In the genomic region with DNA sequence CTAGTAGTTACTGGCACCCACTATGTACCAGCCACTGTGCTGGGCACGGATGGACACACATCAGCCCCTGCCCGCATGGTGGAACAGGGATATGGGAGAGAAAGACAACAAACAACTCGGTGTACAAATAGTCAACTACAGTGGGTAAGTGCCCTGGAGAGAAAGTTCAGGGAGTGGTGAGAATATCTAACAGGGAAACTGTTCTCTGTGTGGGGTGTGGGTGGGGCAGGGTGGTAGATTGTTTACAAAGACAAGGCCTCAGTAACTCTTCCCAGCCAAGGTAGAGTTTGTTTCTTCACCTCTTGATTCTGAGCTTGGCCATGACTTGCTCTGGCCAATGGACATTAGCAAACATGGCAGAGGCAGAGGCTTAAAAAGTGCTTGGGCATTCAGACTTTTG, we compare ENCODE assay signal across 15 cellular contexts. TPM values are rescaled to one million over a fixed set of nuclear protein-coding genes. Genes with fewer than 3 reads are reported as not detected.
DNase-seq lines count a peak whose midpoint lies in the region; ATAC-seq and TF ChIP-seq lines count a peak whose summit lies in the region.
"Had no signal": no experiment of that assay in that cellular context is flagged by ENCODE, and none has a peak within 500 bp of the region (broad histone marks: within the 10 kb centered on the region; RNA-seq: fewer than 3 reads in every experiment).

No MANE protein-coding gene starts in this region.

- peak overlapping the region; percentile 2 for H3K27ac Mint-ChIP-seq in stimulated activated naive CD8-positive, alpha-beta T cell treated with anti-CD3 and anti-CD28 coated beads, Interleukin-15, Interleukin-2, amounts not matched to agents 100 ng/mL and 50 ng/mL, for 24 hours
- H3K27ac Mint-ChIP-seq in stimulated activated naive CD8-positive, alpha-beta T cell treated with anti-CD3 and anti-CD28 coated beads, Interleukin-15, amount 100 ng/mL, for 72 hours: no peak overlapping the region
- H3K27ac Mint-ChIP-seq in memory B cell: peak overlapping the region; percentile 26
- no peak overlapping the region for H3K27ac Mint-ChIP-seq in WTC11
- H3K27ac Mint-ChIP-seq: CD4-positive, alpha-beta memory T cell; H9 had no signal

- POLR2A ChIA-PET in WTC11 (lab: Charles Lee): no interaction called here

- H3K9me3 Mint-ChIP-seq in stimulated activated naive CD8-positive, alpha-beta T cell treated with anti-CD3 and anti-CD28 coated beads, Interleukin-15, Interleukin-2, amounts not matched to agents 100 ng/mL and 50 ng/mL, for 24 hours: no peaks in the 10 kb centered on the region
- H3K9me3 Mint-ChIP-seq in stimulated activated naive CD8-positive, alpha-beta T cell treated with anti-CD3 and anti-CD28 coated beads, Interleukin-15, amount 100 ng/mL, for 72 hours: peaks cover 0 to 7% of the 10 kb centered on the region in 2 donors
- H3K9me3 Mint-ChIP-seq in memory B cell: peaks cover 1% of the 10 kb centered on the region
- peaks cover 8% of the 10 kb centered on the region; the same call in 1 of the 2 replicates for H3K9me3 Mint-ChIP-seq in WTC11

- H3K36me3 Mint-ChIP-seq in stimulated activated naive CD8-positive, alpha-beta T cell treated with anti-CD3 and anti-CD28 coated beads, Interleukin-15, Interleukin-2, amounts not matched to agents 100 ng/mL and 50 ng/mL, for 24 hours (ENCODE audit: low read depth): no peaks in the 10 kb centered on the region
- no peaks in the 10 kb centered on the region for H3K36me3 Mint-ChIP-seq in memory B cell
- H3K36me3 Mint-ChIP-seq in WTC11: peaks cover 2% of the 10 kb centered on the region
- H3K36me3 Mint-ChIP-seq: CD4-positive, alpha-beta memory T cell had no signal

- TF ChIP-seq CTCF in WTC11 (IDR thresholded peaks at IDR 0.05): no peak

- H3K4me1 ChIP-seq in muscle layer of duodenum (ENCODE audit: control insufficient read depth in 1 of 2, insufficient read depth in 2 of 2, low read length in 2 of 2): no peaks in the 10 kb centered on the region
- H3K4me1 ChIP-seq: BE2C had no signal

- H3K4me3 Mint-ChIP-seq in stimulated activated naive CD8-positive, alpha-beta T cell treated with anti-CD3 and anti-CD28 coated beads, Interleukin-15, Interleukin-2, amounts not matched to agents 100 ng/mL and 50 ng/mL, for 24 hours: no peak overlapping the region
- no peak overlapping the region for H3K4me3 Mint-ChIP-seq in stimulated activated naive CD8-positive, alpha-beta T cell treated with anti-CD3 and anti-CD28 coated beads, Interleukin-15, amount 100 ng/mL, for 72 hours
- H3K4me3 Mint-ChIP-seq in memory B cell (no peak overlapping the region), WTC11 (no peak overlapping the region)
- H3K4me3 Mint-ChIP-seq: H9 had no signal

- DNase-seq in stimulated activated naive CD8-positive, alpha-beta T cell treated with anti-CD3 and anti-CD28 coated beads, Interleukin-15, amount 100 ng/mL, for 72 hours: no peak
- DNase-seq in memory B cell (ENCODE audit: low spot score in 2 of 2) (no peak), SHP77 (lab: John Stamatoyannopoulos, UW) (no peak), WTC11 (ENCODE audit: low spot score) (no peak), NCI-H226 (no peak)
- DNase-seq: BE2C; CD4-positive, alpha-beta memory T cell; DMS153; DMS79 treated with DMSO at 0.1 percent for 48 hours; EL; GOT3; H9 had no signal

- no peaks in the 10 kb centered on the region for H3K36me3 ChIP-seq in muscle layer of duodenum (ENCODE audit: control insufficient read depth in 1 of 2, insufficient read depth in 2 of 2, low read length in 2 of 2)
- H3K36me3 ChIP-seq: BE2C had no signal

- no peak for ATAC-seq in stimulated activated naive CD8-positive, alpha-beta T cell treated with anti-CD3 and anti-CD28 coated beads, Interleukin-15, amount 100 ng/mL, for 72 hours
- ATAC-seq in memory B cell (ENCODE audit: low read depth) (no peak), WTC11 (no peak)

- no peak overlapping the region for H3K4me3 ChIP-seq in muscle layer of duodenum (ENCODE audit: low read depth in 1 of 2, low read length in 2 of 2)

- peaks cover 9% of the 10 kb centered on the region for H3K27me3 Mint-ChIP-seq in stimulated activated naive CD8-positive, alpha-beta T cell treated with anti-CD3 and anti-CD28 coated beads, Interleukin-15, Interleukin-2, amounts not matched to agents 100 ng/mL and 50 ng/mL, for 24 hours
- peaks cover 43% of the 10 kb centered on the region for H3K27me3 Mint-ChIP-seq in stimulated activated naive CD8-positive, alpha-beta T cell treated with anti-CD3 and anti-CD28 coated beads, Interleukin-15, amount 100 ng/mL, for 72 hours
- H3K27me3 Mint-ChIP-seq in memory B cell (peaks cover 6% of the 10 kb centered on the region), WTC11 (ENCODE audit: low read depth) (peaks cover 2% of the 10 kb centered on the region; the same call in 1 of the 2 replicates)

- peak overlapping the region; percentile 36 for H3K27ac ChIP-seq in muscle layer of duodenum (ENCODE audit: low read length)
- H3K27ac ChIP-seq: C4-2B had no signal

- peaks cover 6% of the 10 kb centered on the region for H3K4me1 Mint-ChIP-seq in stimulated activated naive CD8-positive, alpha-beta T cell treated with anti-CD3 and anti-CD28 coated beads, Interleukin-15, Interleukin-2, amounts not matched to agents 100 ng/mL and 50 ng/mL, for 24 hours (ENCODE audit: low read depth)
- no peaks in the 10 kb centered on the region for H3K4me1 Mint-ChIP-seq in stimulated activated naive CD8-positive, alpha-beta T cell treated with anti-CD3 and anti-CD28 coated beads, Interleukin-15, amount 100 ng/mL, for 72 hours
- H3K4me1 Mint-ChIP-seq in memory B cell: peaks cover 27% of the 10 kb centered on the region
- H3K4me1 Mint-ChIP-seq in WTC11: no peaks in the 10 kb centered on the region
- H3K4me1 Mint-ChIP-seq: CD4-positive, alpha-beta memory T cell had no signal

- H3K27me3 ChIP-seq in muscle layer of duodenum (ENCODE audit: low read depth, low read length): no peaks in the 10 kb centered on the region
- H3K27me3 ChIP-seq: BE2C had no signal

- H3K9me3 ChIP-seq in muscle layer of duodenum (ENCODE audit: control insufficient read depth in 1 of 2, low read length in 2 of 2): peaks cover 0 to 2% of the 10 kb centered on the region in 2 donors
- H3K9me3 ChIP-seq: BE2C had no signal

- CTCF ChIA-PET in WTC11 (lab: Charles Lee): no interaction called here

TF ChIP-seq in WTC11, 78 proteins besides CTCF, POLR2A, EP300 and RAD21 (continues in another document):
- no peak for TF ChIP-seq ETV6 (CRISPR knock-in tag; IDR thresholded peaks at IDR 0.05)
- TF ChIP-seq, protein P1, sequence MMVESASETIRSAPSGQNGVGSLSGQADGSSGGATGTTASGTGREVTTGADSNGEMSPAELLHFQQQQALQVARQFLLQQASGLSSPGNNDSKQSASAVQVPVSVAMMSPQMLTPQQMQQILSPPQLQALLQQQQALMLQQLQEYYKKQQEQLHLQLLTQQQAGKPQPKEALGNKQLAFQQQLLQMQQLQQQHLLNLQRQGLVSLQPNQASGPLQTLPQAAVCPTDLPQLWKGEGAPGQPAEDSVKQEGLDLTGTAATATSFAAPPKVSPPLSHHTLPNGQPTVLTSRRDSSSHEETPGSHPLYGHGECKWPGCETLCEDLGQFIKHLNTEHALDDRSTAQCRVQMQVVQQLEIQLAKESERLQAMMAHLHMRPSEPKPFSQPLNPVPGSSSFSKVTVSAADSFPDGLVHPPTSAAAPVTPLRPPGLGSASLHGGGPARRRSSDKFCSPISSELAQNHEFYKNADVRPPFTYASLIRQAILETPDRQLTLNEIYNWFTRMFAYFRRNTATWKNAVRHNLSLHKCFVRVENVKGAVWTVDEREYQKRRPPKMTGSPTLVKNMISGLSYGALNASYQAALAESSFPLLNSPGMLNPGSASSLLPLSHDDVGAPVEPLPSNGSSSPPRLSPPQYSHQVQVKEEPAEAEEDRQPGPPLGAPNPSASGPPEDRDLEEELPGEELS (CRISPR knock-in tag; IDR thresholded peaks at IDR 0.05): no peak
- TF ChIP-seq E2F5 (CRISPR knock-in tag; IDR thresholded peaks at IDR 0.05): no peak
- TF ChIP-seq, protein P2, sequence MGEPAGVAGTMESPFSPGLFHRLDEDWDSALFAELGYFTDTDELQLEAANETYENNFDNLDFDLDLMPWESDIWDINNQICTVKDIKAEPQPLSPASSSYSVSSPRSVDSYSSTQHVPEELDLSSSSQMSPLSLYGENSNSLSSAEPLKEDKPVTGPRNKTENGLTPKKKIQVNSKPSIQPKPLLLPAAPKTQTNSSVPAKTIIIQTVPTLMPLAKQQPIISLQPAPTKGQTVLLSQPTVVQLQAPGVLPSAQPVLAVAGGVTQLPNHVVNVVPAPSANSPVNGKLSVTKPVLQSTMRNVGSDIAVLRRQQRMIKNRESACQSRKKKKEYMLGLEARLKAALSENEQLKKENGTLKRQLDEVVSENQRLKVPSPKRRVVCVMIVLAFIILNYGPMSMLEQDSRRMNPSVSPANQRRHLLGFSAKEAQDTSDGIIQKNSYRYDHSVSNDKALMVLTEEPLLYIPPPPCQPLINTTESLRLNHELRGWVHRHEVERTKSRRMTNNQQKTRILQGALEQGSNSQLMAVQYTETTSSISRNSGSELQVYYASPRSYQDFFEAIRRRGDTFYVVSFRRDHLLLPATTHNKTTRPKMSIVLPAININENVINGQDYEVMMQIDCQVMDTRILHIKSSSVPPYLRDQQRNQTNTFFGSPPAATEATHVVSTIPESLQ (CRISPR knock-in tag; IDR thresholded peaks at IDR 0.05): no peak
- TF ChIP-seq ZNF121 (CRISPR knock-in tag; IDR thresholded peaks at IDR 0.05): no peak
- no peak for TF ChIP-seq EMX1 (CRISPR knock-in tag; IDR thresholded peaks at IDR 0.05)
- TF ChIP-seq JAZF1 (CRISPR knock-in tag; IDR thresholded peaks at IDR 0.05): no peak
- TF ChIP-seq PRRX2 (CRISPR knock-in tag; IDR thresholded peaks at IDR 0.05): no peak
- no peak for TF ChIP-seq MXD4 (CRISPR knock-in tag; IDR thresholded peaks at IDR 0.05; ENCODE audit: borderline replicate concordance)
- TF ChIP-seq ESRRA (CRISPR knock-in tag; IDR thresholded peaks at IDR 0.05; ENCODE audit: borderline replicate concordance): no peak
- TF ChIP-seq ZNF396 (CRISPR knock-in tag; IDR thresholded peaks at IDR 0.05; ENCODE audit: borderline replicate concordance): no peak
- no peak for TF ChIP-seq NFYB (CRISPR knock-in tag; conservative IDR thresholded peaks at IDR 0.05; ENCODE audit: low read depth)
- no peak for TF ChIP-seq KAT7 (CRISPR knock-in tag; IDR thresholded peaks at IDR 0.05; ENCODE audit: borderline replicate concordance)
- no peak for TF ChIP-seq GRHL2 (CRISPR knock-in tag; IDR thresholded peaks at IDR 0.05; ENCODE audit: insufficient replicate concordance, severe bottlenecking)

RNA-seq across cellular contexts. Expression of gene CLMN, which starts 12.9 kb away (rescaled TPM):
- 10.4 to 12.2 TPM (median 10.8 TPM) in 3 replicates for total RNA-seq in WTC11 (2021)

Comparison
In these comparisons a context has a peak if more than half of its experiments do, and no peak if none do; other contexts are left out.
1. H3K27ac Mint-ChIP-seq: peak in stimulated activated naive CD8-positive, alpha-beta T cell treated with anti-CD3 and anti-CD28 coated beads, Interleukin-15, Interleukin-2, amounts not matched to agents 100 ng/mL and 50 ng/mL, for 24 hours (single experiment) and memory B cell (single experiment); none in stimulated activated naive CD8-positive, alpha-beta T cell treated with anti-CD3 and anti-CD28 coated beads, Interleukin-15, amount 100 ng/mL, for 72 hours (0 of 2) and WTC11 (single experiment).